Comparison of ENCODE assay signal across 12 cellular contexts in genomic region chr9:134564431-134565170, GRCh38.
DNase-seq lines count a peak whose midpoint lies in the region; ATAC-seq lines count a peak whose summit lies in the region.
"Had no signal": no experiment of that assay in that cellular context is flagged by ENCODE, and none has a peak within 500 bp of the region (broad histone marks: within the 10 kb centered on the region; RNA-seq: fewer than 3 reads in every experiment).

No MANE protein-coding gene starts in this region.

- no peak overlapping the region for H3K27ac ChIP-seq in caudate nucleus (ENCODE audit: low read depth, low read length)

- DNase-seq in ELR (ENCODE audit: low read depth) = peak; percentile 62
- peak; percentile 16 for DNase-seq in MV-4-11 (lab: John Stamatoyannopoulos, UW)
- DNase-seq in fibroblast of gingiva (ENCODE audit: low read depth) = peak; percentile 33
- DNase-seq in smooth muscle cell of the brain vasculature (ENCODE audit: low read depth, low spot score) = peak; percentile 69
- DNase-seq in caudate nucleus (lab: John Stamatoyannopoulos, UW) = no peak
- DNase-seq in ACHN = no peak
- DNase-seq: activated naive CD4-positive, alpha-beta T cell treated with anti-CD3 and anti-CD28 coated beads, Interleukin-2, amount 10 ng/mL, durations not matched to agents 7 days and 5 days; NCI-H1048; substantia nigra; T-helper 9 cell had no signal

- no peak for ATAC-seq in HG03439 (IDR thresholded peaks at IDR 0.05; ENCODE audit: unreplicated experiment)
- ATAC-seq: esophagus mucosa had no signal

- in situ Hi-C loops in ACHN (cut with HindIII; ENCODE audit: low pct_ligation_motif_present, low pct_unique_long_range_greater_than_20kb, low sequenced_read_pairs) = no loop called here

Comparison
In these comparisons a context has a peak if more than half of its experiments do, and no peak if none do; other contexts are left out.
1. DNase-seq: peak in ELR (single experiment), MV-4-11 (single experiment), fibroblast of gingiva (single experiment) and smooth muscle cell of the brain vasculature (single experiment); none in caudate nucleus (0 of 61) and ACHN (single experiment).